ENCODE assay signal across 19 cellular contexts in the genomic region with DNA sequence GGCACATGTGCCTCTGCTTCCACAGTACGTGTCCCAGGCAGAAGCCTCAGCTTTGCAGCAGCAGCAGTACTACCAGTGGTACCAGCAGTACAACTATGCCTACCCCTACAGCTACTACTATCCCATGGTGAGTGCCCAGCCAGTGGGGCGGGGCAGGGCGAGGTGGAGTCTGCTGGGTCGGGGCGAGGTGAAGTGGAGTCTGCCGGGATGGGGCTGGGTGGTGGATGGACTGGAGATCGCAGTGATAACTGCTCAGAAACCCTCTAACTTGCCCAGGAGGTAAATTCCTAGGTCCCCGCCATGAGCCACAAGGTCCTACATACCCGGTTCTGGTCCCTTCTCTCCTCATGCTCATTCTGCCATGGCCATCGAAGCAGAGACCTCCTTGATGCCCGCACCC. TPM values are rescaled to one million over a fixed set of nuclear protein-coding genes. Genes with fewer than 3 reads are reported as not detected.
"Had no signal": no experiment of that assay in that cellular context is flagged by ENCODE, and none has a peak within 500 bp of the region (broad histone marks: within the 10 kb centered on the region; RNA-seq: fewer than 3 reads in every experiment).

No MANE protein-coding gene starts in this region.

- DNase-seq: activated CD4-positive, alpha-beta memory T cell treated with anti-CD3 and anti-CD28 coated beads, Interleukin-2, amount 10 ng/mL, durations not matched to agents 7 days and 5 days; activated CD4-positive, alpha-beta T cell treated with anti-CD3 and anti-CD28 coated beads for 48 hours; activated CD4-positive, CD25-positive, alpha-beta regulatory T cell; activated CD8-positive, alpha-beta memory T cell treated with anti-CD3 and anti-CD28 coated beads, Interleukin-2, amount 10 ng/mL, durations not matched to agents 7 days and 5 days; activated effector memory CD4-positive, alpha-beta T cell treated with Interleukin-2 at 50 U/mL for 16 hours; activated naive CD4-positive, alpha-beta T cell treated with anti-CD3 and anti-CD28 coated beads, Interleukin-2, amount 10 ng/mL, durations not matched to agents 7 days and 5 days; foreskin fibroblast; stimulated activated CD4-positive, alpha-beta T cell treated with anti-CD3 and anti-CD28 coated beads, Interleukin-4, amount 100 ng/mL, for 4 hours; stimulated activated naive B cell treated with anti-CD40 and anti-IgM and Interleukin-4, amounts not matched to agents 10 μg/mL and 1 μg/mL and 100 μg/mL, for 72 hours; T1000 had no signal

- H2AFZ ChIP-seq: hepatocyte had no signal

- H3K27ac ChIP-seq: cardiac muscle cell, epithelial cell of prostate, neutrophil, thoracic aorta had no signal

- H3K4me2 ChIP-seq: hepatocyte had no signal

- ATAC-seq: activated CD8-positive, alpha-beta memory T cell treated with anti-CD3 and anti-CD28 coated beads, Interleukin-2, amount 10 ng/mL, durations not matched to agents 7 days and 5 days; pancreas; sciatic nerve; SK-N-SH treated with all-trans-retinoic acid at 6 μM for 48 hours; stimulated activated naive B cell treated with anti-CD40 and anti-IgM and Interleukin-4, amounts not matched to agents 10 μg/mL and 1 μg/mL and 100 μg/mL, for 72 hours had no signal

- H3K4me3 ChIP-seq: cardiac muscle cell, hepatocyte, lung, thoracic aorta had no signal

- H3K27me3 ChIP-seq: cardiac muscle cell, hepatocyte, neutrophil, pancreas had no signal

- H3K9me3 ChIP-seq: neutrophil, pancreas, thoracic aorta had no signal

RNA-seq across cellular contexts. Expression of a gene that starts 11.0 kb away (rescaled TPM):
- polyA plus RNA-seq: cardiac muscle cell had no signal

RNA-seq across cellular contexts. Expression of a gene that starts 50.0 kb away (rescaled TPM):
- polyA plus RNA-seq: cardiac muscle cell, hepatocyte, pancreas had no signal
